Comparison of ENCODE assay signal across 1 cellular context in genomic region chr6:157717266-157717870, GRCh38.
TF ChIP-seq lines count a peak whose summit lies in the region.

No MANE protein-coding gene starts in this region.

TF ChIP-seq in HepG2, 621 proteins besides CTCF, POLR2A, EP300 and RAD21 (continued from another document):
- TF ChIP-seq ZNF687 (CRISPR knock-in tag; IDR thresholded peaks at IDR 0.05) (peak; percentile 16; the same call in 1 of the 2 replicates), UBTF (CRISPR knock-in tag; IDR thresholded peaks at IDR 0.05) (0 out of 2 replicates have a peak, but pooled peaks have one; percentile 4), SP2 (CRISPR knock-in tag; IDR thresholded peaks at IDR 0.05) (no peak), TFDP1 (CRISPR knock-in tag; IDR thresholded peaks at IDR 0.05; ENCODE audit: borderline replicate concordance) (no peak), STAG1 (CRISPR knock-in tag; IDR thresholded peaks at IDR 0.05) (peak; percentile 11; the same call in 1 of the 2 replicates), KLF9 (CRISPR knock-in tag; IDR thresholded peaks at IDR 0.05; ENCODE audit: low read depth) (no peak), HIC2 (CRISPR knock-in tag; IDR thresholded peaks at IDR 0.05; ENCODE audit: low read depth) (no peak), ZZZ3 (CRISPR knock-in tag; IDR thresholded peaks at IDR 0.05; ENCODE audit: borderline replicate concordance) (no peak), NR2C2 (CRISPR knock-in tag; IDR thresholded peaks at IDR 0.05; ENCODE audit: borderline replicate concordance) (peak; percentile 34; the same call in 1 of the 2 replicates), SPEN (CRISPR knock-in tag; IDR thresholded peaks at IDR 0.05; ENCODE audit: low read depth) (no peak), POGZ (CRISPR knock-in tag; IDR thresholded peaks at IDR 0.05) (no peak), ZFP91 (CRISPR knock-in tag; IDR thresholded peaks at IDR 0.05; ENCODE audit: borderline replicate concordance) (peak; percentile 91), LRRFIP1 (CRISPR knock-in tag; conservative IDR thresholded peaks at IDR 0.05) (no peak), ZNF253 (CRISPR knock-in tag; IDR thresholded peaks at IDR 0.05; ENCODE audit: borderline replicate concordance) (no peak), AHDC1 (CRISPR knock-in tag; IDR thresholded peaks at IDR 0.05; ENCODE audit: borderline replicate concordance) (no peak), ZNF18 (CRISPR knock-in tag; IDR thresholded peaks at IDR 0.05; ENCODE audit: insufficient replicate concordance) (no peak), ARID5B (CRISPR knock-in tag; IDR thresholded peaks at IDR 0.05) (0 out of 2 replicates have a peak, but pooled peaks have one; percentile 17)
